Comparison of ENCODE assay signal across 8 cellular contexts in the genomic region with DNA sequence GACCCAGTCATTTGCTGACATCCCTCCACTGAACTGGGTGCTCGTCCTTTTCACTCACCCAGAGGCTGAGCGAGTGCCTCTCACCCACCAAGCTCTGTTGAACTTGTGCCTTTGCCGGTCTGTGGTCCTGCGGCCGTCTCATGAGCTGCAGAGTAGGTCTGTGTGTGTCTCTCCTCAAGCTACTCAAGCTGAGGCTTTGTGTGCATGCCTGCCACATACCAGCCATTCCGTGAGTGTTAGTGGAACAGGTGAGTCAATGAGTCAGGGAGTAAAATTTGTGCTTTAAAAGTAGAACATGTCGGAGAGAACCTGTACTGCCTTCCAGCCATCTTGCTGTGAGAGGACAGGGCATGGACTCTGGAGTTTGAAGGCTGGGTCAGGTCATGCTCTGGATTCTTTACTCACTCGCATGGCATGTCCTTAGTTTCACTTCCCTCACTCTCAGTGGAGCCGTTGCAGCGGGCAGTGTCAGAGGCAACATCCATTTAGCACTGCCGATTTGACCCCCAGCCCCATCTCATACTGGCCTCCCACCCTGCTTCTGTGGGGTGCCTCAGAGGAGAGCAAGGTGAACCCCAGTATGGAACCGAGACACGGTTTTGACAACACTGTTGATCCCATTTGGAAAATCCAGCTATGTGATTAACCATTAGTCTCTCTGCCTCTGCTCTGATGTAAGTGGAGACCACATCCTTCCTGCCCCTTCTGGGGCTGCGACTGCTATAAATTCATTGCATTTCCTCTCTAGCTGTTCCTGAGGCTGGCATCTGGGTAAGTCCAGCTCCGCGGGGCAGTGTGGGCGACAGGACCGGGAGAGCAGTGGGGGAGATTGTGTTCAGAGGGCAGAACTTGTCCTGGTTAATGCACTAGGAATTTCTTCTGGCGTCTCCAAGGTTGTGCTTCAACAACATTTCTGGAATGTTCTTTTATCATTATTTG. TPM values are rescaled to one million over a fixed set of nuclear protein-coding genes. Genes with fewer than 3 reads are reported as not detected.
A peak's percentile ranks its signal among the peaks of the same experiment; 100 is the strongest.
DNase-seq lines count a peak whose midpoint lies in the region; ATAC-seq, FAIRE-seq and TF ChIP-seq lines count a peak whose summit lies in the region.

A gene (plus strand): TSS at position 751 of the 939 bp plus-strand sequence. CDS start 2,628 bp downstream, outside the sequence.

- no peak for FAIRE-seq in H1 (lab: Jason Lieb, UNC)

- no peak within 1 kb of the TSS for H3K4ac ChIP-seq in H1 (replicated peaks; ENCODE audit: insufficient read length, low read depth, low read length)

- H3K4me1 ChIP-seq in H1 (replicated peaks in 1 of 4; ENCODE audit: control insufficient read depth in 3 of 4, insufficient read depth in 4 of 4, low read length in 3 of 4), result no peaks in the 10 kb centered on the region

- H3K4me2 ChIP-seq in H1 (ENCODE audit: insufficient read depth in 1 of 2, low read depth in 2 of 2, low read length in 2 of 2), result no peak within 1 kb of the TSS

- no peak within 1 kb of the TSS for H3K18ac ChIP-seq in H1 (ENCODE audit: extremely low read depth, low read length)

- no peaks in the 10 kb centered on the region for H3K79me1 ChIP-seq in H1 (ENCODE audit: low read depth, low read length)

- H2BK5ac ChIP-seq in H1 (ENCODE audit: low read depth, low read length), result no peak within 1 kb of the TSS

- TF ChIP-seq POLR2A in H1 (IDR thresholded peaks at IDR 0.05; ENCODE audit: control extremely low read depth in 1 of 2, low read depth in 2 of 2, low read length in 2 of 2), result no peak

- no peaks in the 10 kb centered on the region for H3K79me2 ChIP-seq in H1 (ENCODE audit: control insufficient read depth in 1 of 2, insufficient read depth in 2 of 2, low read length in 2 of 2)

- 89% methylated on average over 19 of the region's 19 CpGs; no CpG with 5 or more reads in 1 of the 2 experiments for WGBS in H1 (ENCODE audit: extremely low coverage in 1 of 2, insufficient coverage in 1 of 2, insufficient read length in 1 of 2, insufficient replicate concordance in 2 of 2, low coverage in 1 of 2, low lambda C conversion rate in 2 of 2, missing lambda C conversion rate in 1 of 2), 2 experiments

- no peak within 1 kb of the TSS for H3K27ac ChIP-seq in H1 (ENCODE audit: low read depth, low read length)

- no peak within 1 kb of the TSS; the same call in 1 of the 2 replicates for H4K8ac ChIP-seq in H1 (ENCODE audit: extremely low read depth, insufficient read depth, low read length)

- POLR2A ChIA-PET in WTC11 (lab: Charles Lee), result no interaction called here
- POLR2A ChIA-PET in H1 (lab: Charles Lee; ENCODE audit: partially characterized antibody), result interaction anchor here (1.0 to 1.1 kb wide), 2 partner anchors 33 to 104 kb away, joined by 3 read pairs; no protein-coding TSS in a partner anchor

- no peak within 1 kb of the TSS for H3K14ac ChIP-seq in H1 (ENCODE audit: insufficient read length)

- no peaks in the 10 kb centered on the region for H3K9me3 ChIP-seq in H1 (ENCODE audit: insufficient read depth in 2 of 2, low read depth in 1 of 2, low read length in 1 of 2)

- H3K4me1 Mint-ChIP-seq in WTC11 (no peaks in the 10 kb centered on the region), progenitor cell of endocrine pancreas (ENCODE audit: low read depth) (no peaks in the 10 kb centered on the region)

- peak within 1 kb of the TSS; percentile 91 for H2AFZ ChIP-seq in H1 (ENCODE audit: low read length)

- TF ChIP-seq EP300 in H1 (IDR thresholded peaks at IDR 0.05; ENCODE audit: borderline replicate concordance in 1 of 2, low read depth in 2 of 2, low read length in 2 of 2), result no peak

- no peaks in the 10 kb centered on the region for H3K23me2 ChIP-seq in H1 (ENCODE audit: low read depth, low read length)

- H3K9ac ChIP-seq in H1 (replicated peaks in 1 of 4; ENCODE audit: extremely low read depth in 1 of 4, low read depth in 3 of 4, low read length in 3 of 4), result no peak within 1 kb of the TSS

- no peak within 1 kb of the TSS for H3K23ac ChIP-seq in H1 (ENCODE audit: insufficient read length)

- H3K9me3 Mint-ChIP-seq in WTC11 (no peaks in the 10 kb centered on the region), progenitor cell of endocrine pancreas (ENCODE audit: low read depth) (no peaks in the 10 kb centered on the region)

- DNase-seq in HT1080 (ENCODE audit: low read depth) (peak; percentile 87), WTC11 (ENCODE audit: low spot score) (no peak), H1 (ENCODE audit: low read depth in 1 of 2, low spot score in 2 of 2) (no peak), omental fat pad (ENCODE audit: low spot score) (no peak), NCI-H2029 treated with DMSO at 0.1 percent for 48 hours (lab: John Stamatoyannopoulos, UW) (no peak), progenitor cell of endocrine pancreas (ENCODE audit: low spot score, unreplicated experiment) (no peak)

- no peaks in the 10 kb centered on the region for H3K36me3 Mint-ChIP-seq in WTC11
- H3K36me3 Mint-ChIP-seq in progenitor cell of endocrine pancreas (ENCODE audit: insufficient read depth), result no peaks in the 10 kb centered on the region

- no peak within 1 kb of the TSS for H2BK12ac ChIP-seq in H1 (ENCODE audit: low read depth, low read length)

- CTCF ChIA-PET in WTC11 (lab: Charles Lee) (interaction anchor here (1.0 to 1.4 kb wide), 4 partner anchors 15 to 42 kb away, joined by 3 to 7 read pairs (median 6); no protein-coding TSS in a partner anchor), H1 (lab: Charles Lee; ENCODE audit: partially characterized antibody) (interaction anchor here (0.6 to 2.7 kb wide), 3 partner anchors 26 to 272 kb away, joined by 3 to 12 read pairs (median 11); no protein-coding TSS in a partner anchor)

- H3K27me3 Mint-ChIP-seq in WTC11 (ENCODE audit: low read depth) (no peaks in the 10 kb centered on the region), progenitor cell of endocrine pancreas (peaks cover 3% of the 10 kb centered on the region)

- no peak within 1 kb of the TSS for H2BK15ac ChIP-seq in H1 (ENCODE audit: low read length)

- no peaks in the 10 kb centered on the region for H3K27me3 ChIP-seq in H1 (replicated peaks in 1 of 4; ENCODE audit: control insufficient read depth in 3 of 4, extremely low read depth in 1 of 4, insufficient read depth in 3 of 4, low read length in 3 of 4)

- no peak within 1 kb of the TSS for H4K5ac ChIP-seq in H1 (ENCODE audit: insufficient read length, low read depth, low read length)

- H3K4me3 Mint-ChIP-seq in WTC11 (no peak within 1 kb of the TSS), progenitor cell of endocrine pancreas (ENCODE audit: low read depth) (no peak within 1 kb of the TSS)

- no peak within 1 kb of the TSS for H2BK120ac ChIP-seq in H1 (replicated peaks; ENCODE audit: low read depth, low read length)

- H4K20me1 ChIP-seq in H1 (replicated peaks in 1 of 2; ENCODE audit: control insufficient read depth in 1 of 2, insufficient read depth in 2 of 2, low read length in 2 of 2), result no peaks in the 10 kb centered on the region

- peak; percentile 59 for ATAC-seq in GM18498 (IDR thresholded peaks at IDR 0.05; ENCODE audit: unreplicated experiment)
- ATAC-seq in WTC11, result peak; percentile 66
- peak; percentile 55 for ATAC-seq in omental fat pad (ENCODE audit: low FRiP score)
- ATAC-seq in GM19324 (IDR thresholded peaks at IDR 0.05; ENCODE audit: low FRiP score, unreplicated experiment), result no peak

- no peak within 1 kb of the TSS for H2AK5ac ChIP-seq in H1 (ENCODE audit: low read depth, low read length)

- H2BK20ac ChIP-seq in H1 (ENCODE audit: low read length), result no peak within 1 kb of the TSS

- H3K27ac Mint-ChIP-seq in WTC11 (no peak within 1 kb of the TSS), progenitor cell of endocrine pancreas (no peak within 1 kb of the TSS)

- no peak for TF ChIP-seq CTCF in WTC11 (IDR thresholded peaks at IDR 0.05)
- TF ChIP-seq CTCF in H1 (IDR thresholded peaks at IDR 0.05; ENCODE audit: control extremely low read depth in 1 of 3, insufficient read depth in 1 of 3, low read depth in 1 of 3, low read length in 3 of 3), result no peak
- no peak for TF ChIP-seq CTCF in omental fat pad (IDR thresholded peaks at IDR 0.05)
- no peak for TF ChIP-seq CTCF in progenitor cell of endocrine pancreas (IDR thresholded peaks at IDR 0.05; ENCODE audit: unreplicated experiment)

- no peak within 1 kb of the TSS for H4K91ac ChIP-seq in H1 (replicated peaks; ENCODE audit: insufficient read length, low read length)

- no peak within 1 kb of the TSS for H3K4me3 ChIP-seq in H1 (ENCODE audit: extremely low read depth in 1 of 4, insufficient read depth in 2 of 4, low read depth in 3 of 4, low read length in 4 of 4)

- H3K56ac ChIP-seq in H1 (replicated peaks; ENCODE audit: insufficient read length, low read depth, low read length), result no peak within 1 kb of the TSS

- no peaks in the 10 kb centered on the region for H3K36me3 ChIP-seq in H1 (ENCODE audit: control insufficient read depth in 2 of 4, insufficient read depth in 4 of 4, low read length in 3 of 4)

- no peak for TF ChIP-seq RAD21 in H1 (IDR thresholded peaks at IDR 0.05 in 1 of 2, conservative IDR thresholded peaks at IDR 0.05 in 1 of 2; ENCODE audit: low read depth in 2 of 2, low read length in 2 of 2)

TF ChIP-seq in WTC11, 78 proteins besides CTCF, POLR2A, EP300 and RAD21:
- TF ChIP-seq, protein P1, sequence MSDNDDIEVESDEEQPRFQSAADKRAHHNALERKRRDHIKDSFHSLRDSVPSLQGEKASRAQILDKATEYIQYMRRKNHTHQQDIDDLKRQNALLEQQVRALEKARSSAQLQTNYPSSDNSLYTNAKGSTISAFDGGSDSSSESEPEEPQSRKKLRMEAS (CRISPR knock-in tag; IDR thresholded peaks at IDR 0.05), result no peak

TF ChIP-seq in H1, 55 proteins besides CTCF, POLR2A, EP300 and RAD21:
- TF ChIP-seq TEAD4 (IDR thresholded peaks at IDR 0.05; ENCODE audit: low read depth, low read length) (peak; percentile 73), YY1 (IDR thresholded peaks at IDR 0.05; ENCODE audit: low read depth, low read length) (no peak)

RNA-seq across cellular contexts. Expression of the gene that starts here (rescaled TPM):
- 10.3 TPM in 2 replicates for total RNA-seq in HT1080 (2014; rRNA removed; shearing (Covaris generic))
- 10.1 and 13.8 TPM in 2 replicates for polyA plus RNA-seq in HT1080 (2015; cell fraction: cytosol; rRNA removed)
- 13.0 and 13.8 TPM in 2 replicates for polyA plus RNA-seq in HT1080 (2015; cell fraction: nucleus; rRNA removed)
- total RNA-seq in WTC11 (2021) (0.11 to 0.25 TPM (median 0.11 TPM) in 3 replicates), omental fat pad (10 to 100 TPM in 3 of 4 donors, 1 to 10 TPM in 1; 7.1 to 17.7 (median 14.4) TPM), progenitor cell of endocrine pancreas (0.38 TPM in 1 of 2 replicates, not detected in the other)
- 0.19 and 0.23 TPM in 2 replicates for total RNA-seq in H1 (2021; fragmentation: NEBNext Ultra II Directional; extraction: Animal tissue kit (Norgen Biotek cat#: 25700))
- 0.03 and 0.05 TPM in 2 replicates for polyA plus RNA-seq in H1 (2011; rRNA removed)
- polyA plus RNA-seq in H1 (2011; cell fraction: cytosol; rRNA removed), result 0.08 TPM
- 0.14 TPM for polyA plus RNA-seq in H1 (2011; cell fraction: nucleus; rRNA removed)
- 0.05 to 0.39 TPM (median 0.10 TPM) in 4 replicates for polyA plus RNA-seq in H1 (2012, experiment 1 of 2)
- polyA plus RNA-seq in H1 (2012, experiment 2 of 2), result not detected
- 0.04 TPM for polyA plus RNA-seq in H1 (2013, experiment 1 of 2)
- 0.02 TPM for polyA plus RNA-seq in H1 (2013, experiment 2 of 2)
- polyA minus RNA-seq in H1 (2011; rRNA and poly(A)+ RNA removed), result 0.03 and 0.10 TPM in 2 replicates
- polyA minus RNA-seq in H1 (2011; cell fraction: cytosol; rRNA and poly(A)+ RNA removed), result 0.29 TPM
- not detected for polyA minus RNA-seq in H1 (2011; cell fraction: nucleus; rRNA and poly(A)+ RNA removed)

Comparison
In these comparisons a context has a peak if more than half of its experiments do, and no peak if none do; other contexts are left out.
1. Peak in ATAC-seq in WTC11; RNA of the gene not detected or under 1 TPM.